20 cellular contexts compared by ENCODE assay signal in the genomic region with DNA sequence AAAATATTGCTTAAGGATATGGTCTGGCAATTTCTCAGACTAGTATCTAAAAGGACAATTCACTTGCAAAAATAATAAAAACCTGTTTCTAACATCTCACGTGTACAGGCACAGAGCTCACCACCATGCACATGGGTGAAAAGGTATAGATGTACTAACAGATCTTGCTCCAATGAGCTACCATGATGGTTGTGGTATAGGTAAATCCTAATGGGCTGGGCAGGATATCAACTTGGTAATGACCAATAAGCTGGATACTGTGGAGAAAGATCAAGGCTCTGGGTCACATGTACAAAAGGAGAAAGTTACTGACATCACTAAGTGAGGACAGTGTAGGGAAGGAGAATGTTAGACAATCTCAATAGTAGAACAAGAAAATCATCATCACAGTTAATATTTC.
DNase-seq lines count a peak whose midpoint lies in the region; ATAC-seq and TF ChIP-seq lines count a peak whose summit lies in the region.
"Had no signal": no experiment of that assay in that cellular context is flagged by ENCODE, and none has a peak within 500 bp of the region (broad histone marks: within the 10 kb centered on the region; RNA-seq: fewer than 3 reads in every experiment).

No MANE protein-coding gene starts in this region.

- no peak overlapping the region for H3K4me3 Mint-ChIP-seq in CD8-positive, alpha-beta T cell
- H3K4me3 Mint-ChIP-seq: B cell; CD4-positive, CD25-positive, alpha-beta regulatory T cell; GM23338 had no signal

- no peaks in the 10 kb centered on the region for H3K4me1 Mint-ChIP-seq in CD8-positive, alpha-beta T cell (ENCODE audit: low read depth)
- H3K4me1 Mint-ChIP-seq: B cell; CD4-positive, CD25-positive, alpha-beta regulatory T cell had no signal

- ATAC-seq in RWPE2 (ENCODE audit: low read depth) (no peak), left lobe of liver (peak; percentile 14), GM18511 (IDR thresholded peaks at IDR 0.05; ENCODE audit: unreplicated experiment) (no peak), GM21825 (IDR thresholded peaks at IDR 0.05; ENCODE audit: unreplicated experiment) (no peak)
- ATAC-seq in CD8-positive, alpha-beta T cell: no peak
- ATAC-seq: GM23338, HCT116 had no signal

- TF ChIP-seq CTCF in RWPE2 (IDR thresholded peaks at IDR 0.05; ENCODE audit: poor library complexity, severe bottlenecking): peak; percentile 3
- no peak for TF ChIP-seq CTCF in CD8-positive, alpha-beta T cell (IDR thresholded peaks at IDR 0.05)

- H3K36me3 Mint-ChIP-seq in CD8-positive, alpha-beta T cell: no peaks in the 10 kb centered on the region
- H3K36me3 Mint-ChIP-seq: CD4-positive, CD25-positive, alpha-beta regulatory T cell had no signal

- intact Hi-C loops in CD8-positive, alpha-beta T cell (cut with DNase I, micrococcal nuclease): no loop called here

- no peaks in the 10 kb centered on the region for H3K27me3 ChIP-seq in RWPE2 (ENCODE audit: insufficient read depth, poor library complexity, severe bottlenecking)
- H3K27me3 ChIP-seq in CD8-positive, alpha-beta T cell (ENCODE audit: insufficient read depth, low read length): no peaks in the 10 kb centered on the region

- H3K36me3 ChIP-seq in RWPE2 (ENCODE audit: low read depth) (peaks cover 38% of the 10 kb centered on the region), urinary bladder (ENCODE audit: insufficient read depth) (peaks cover 4% of the 10 kb centered on the region)
- H3K36me3 ChIP-seq in CD8-positive, alpha-beta T cell (ENCODE audit: insufficient read depth, low read length): no peaks in the 10 kb centered on the region

- 69% methylated on average over 1 of the region's 1 CpG for WGBS in urinary bladder

- no peaks in the 10 kb centered on the region for H3K9me3 Mint-ChIP-seq in CD8-positive, alpha-beta T cell
- H3K9me3 Mint-ChIP-seq: CD4-positive, CD25-positive, alpha-beta regulatory T cell had no signal

- peak; percentile 32 for DNase-seq in DMS53 treated with DMSO at 0.1 percent for 48 hours (lab: John Stamatoyannopoulos, UW; ENCODE audit: unreplicated experiment)
- DNase-seq in RWPE2 (ENCODE audit: low spot score): no peak
- DNase-seq in left lobe of liver (ENCODE audit: low spot score): no peak
- no peak for DNase-seq in CD8-positive, alpha-beta T cell
- DNase-seq: CD4-positive, CD25-positive, alpha-beta regulatory T cell; DMS153; MM.1S; NCI-H1092; NCI-H146; NCI-H2081; NCI-H748 treated with DMSO at 0.1 percent for 48 hours; OCI-M1; SHP77 treated with DMSO at 0.1 percent for 48 hours; T-helper 1 cell had no signal

- H3K9me3 ChIP-seq in RWPE2 (ENCODE audit: severe bottlenecking): no peaks in the 10 kb centered on the region
- no peaks in the 10 kb centered on the region for H3K9me3 ChIP-seq in CD8-positive, alpha-beta T cell (ENCODE audit: low read length)

- CTCF ChIA-PET in CD8-positive, alpha-beta T cell (lab: Charles Lee): interaction anchor here (1.2 to 6.9 kb wide), 4 partner anchors 9 to 661 kb away, joined by 3 to 54 read pairs (median 4); no protein-coding TSS in a partner anchor

- H3K27ac ChIP-seq in RWPE2 (ENCODE audit: poor library complexity, severe bottlenecking): no peak overlapping the region
- peak overlapping the region; percentile 45 for H3K27ac ChIP-seq in urinary bladder (ENCODE audit: low read depth)
- no peak overlapping the region for H3K27ac ChIP-seq in CD8-positive, alpha-beta T cell (ENCODE audit: low read depth, low read length)

- H3K4me1 ChIP-seq in RWPE2 (ENCODE audit: insufficient read depth, poor library complexity, severe bottlenecking) (no peaks in the 10 kb centered on the region), urinary bladder (ENCODE audit: insufficient read depth) (no peaks in the 10 kb centered on the region)
- no peaks in the 10 kb centered on the region for H3K4me1 ChIP-seq in CD8-positive, alpha-beta T cell (ENCODE audit: insufficient read depth, low read length)

- H3K27ac Mint-ChIP-seq in CD8-positive, alpha-beta T cell: no peak overlapping the region
- H3K27ac Mint-ChIP-seq: B cell; CD4-positive, CD25-positive, alpha-beta regulatory T cell; GM23338 had no signal

- peaks cover 7% of the 10 kb centered on the region for H3K27me3 Mint-ChIP-seq in CD8-positive, alpha-beta T cell (ENCODE audit: low read depth)
- H3K27me3 Mint-ChIP-seq: B cell had no signal

- POLR2A ChIA-PET in CD8-positive, alpha-beta T cell (lab: Charles Lee): no interaction called here

- H3K4me3 ChIP-seq in RWPE2 (ENCODE audit: severe bottlenecking) (no peak overlapping the region), urinary bladder (ENCODE audit: low read depth, low read length) (no peak overlapping the region)
- H3K4me3 ChIP-seq in CD8-positive, alpha-beta T cell (ENCODE audit: low read depth, low read length): no peak overlapping the region
- H3K4me3 ChIP-seq: GM23338 had no signal
